In the genomic region with DNA sequence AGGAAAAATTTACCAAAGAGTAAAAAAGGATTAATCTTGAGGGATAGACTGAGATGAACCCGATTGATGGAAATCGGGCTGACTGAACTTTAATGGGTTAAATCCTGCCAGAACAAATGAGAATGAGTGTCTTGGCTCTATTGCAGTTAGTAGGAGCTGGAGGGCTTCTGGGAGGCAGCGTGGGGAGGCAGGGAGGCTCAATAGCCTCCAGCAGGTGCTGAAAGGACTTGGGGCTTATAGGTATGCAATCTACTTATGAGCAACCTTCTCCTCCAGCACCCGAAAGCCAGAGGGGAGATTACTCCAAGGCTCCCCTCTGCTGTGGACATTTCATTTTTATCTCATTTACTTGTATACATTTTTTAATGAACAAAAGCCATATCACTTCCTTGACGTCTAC, we compare ENCODE assay signal across 1 cellular context.
TF ChIP-seq lines count a peak whose summit lies in the region.

No MANE protein-coding gene starts in this region.

TF ChIP-seq in SK-N-SH, 30 proteins besides CTCF, POLR2A, EP300 and RAD21 (continued from another document):
- TF ChIP-seq USF2 (IDR thresholded peaks at IDR 0.05; ENCODE audit: borderline replicate concordance, low read depth, low read length) (no peak), CHD2 (IDR thresholded peaks at IDR 0.05; ENCODE audit: low read length, partially characterized antibody) (no peak), IRF3 (IDR thresholded peaks at IDR 0.05; ENCODE audit: low read depth, low read length) (no peak), FOXJ3 (CRISPR knock-in tag; IDR thresholded peaks at IDR 0.05) (no peak), YY1 (IDR thresholded peaks at IDR 0.05; ENCODE audit: low read depth) (no peak)
TF ChIP-seq in SK-N-SH: peak in this region for 0.
